ENCODE assay signal across 12 cellular contexts in the genomic region with DNA sequence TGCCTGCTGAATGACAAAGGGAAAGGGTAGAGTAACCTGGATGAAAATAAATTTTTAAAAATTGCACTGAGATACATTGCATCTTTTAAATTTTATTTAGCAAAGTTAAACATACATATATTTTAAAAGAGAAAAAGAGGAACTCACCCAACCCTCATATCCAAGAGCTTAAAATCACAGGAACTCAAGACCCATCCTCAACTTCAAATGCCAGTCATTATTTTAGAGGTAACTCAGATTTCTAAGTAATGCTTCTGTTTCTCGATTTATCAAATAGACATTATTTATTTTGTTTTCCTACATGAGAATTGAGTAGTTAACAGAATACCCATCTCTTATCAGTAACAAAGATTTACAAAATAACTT. TPM values are rescaled to one million over a fixed set of nuclear protein-coding genes. Genes with fewer than 3 reads are reported as not detected.
A peak's percentile ranks its signal among the peaks of the same experiment; 100 is the strongest.
DNase-seq lines count a peak whose midpoint lies in the region; ATAC-seq and TF ChIP-seq lines count a peak whose summit lies in the region.
"Had no signal": no experiment of that assay in that cellular context is flagged by ENCODE, and none has a peak within 500 bp of the region (broad histone marks: within the 10 kb centered on the region; RNA-seq: fewer than 3 reads in every experiment).

No MANE protein-coding gene starts in this region.

- no peak for TF ChIP-seq CTCF in fibroblast of lung (conservative IDR thresholded peaks at IDR 0.05 in 1 of 2, IDR thresholded peaks at IDR 0.05 in 1 of 2; ENCODE audit: low read depth in 1 of 2, low read length in 2 of 2)
- no peak for TF ChIP-seq CTCF in stomach (IDR thresholded peaks at IDR 0.05)
- TF ChIP-seq CTCF in Peyer's patch (IDR thresholded peaks at IDR 0.05): no peak

- no peak overlapping the region for H3K27ac Mint-ChIP-seq in activated CD4-positive, alpha-beta T cell treated with anti-CD3 and anti-CD28 coated beads, Interleukin-2, amount 10 ng/mL, durations not matched to agents 24 days and 14 days

- peaks cover 47% of the 10 kb centered on the region for H3K79me2 ChIP-seq in fibroblast of lung (ENCODE audit: control insufficient read depth, insufficient read depth, low read length)

- ATAC-seq in HG03521 (IDR thresholded peaks at IDR 0.05; ENCODE audit: unreplicated experiment): no peak
- ATAC-seq: mucosa of descending colon; stimulated activated naive CD8-positive, alpha-beta T cell treated with anti-CD3 and anti-CD28 coated beads, Interleukin-15, Interleukin-2, amounts not matched to agents 100 U/mL and 50 U/mL, for 24 hours had no signal

- H3K9me3 Mint-ChIP-seq in activated CD4-positive, alpha-beta T cell treated with anti-CD3 and anti-CD28 coated beads, Interleukin-2, amount 10 ng/mL, durations not matched to agents 24 days and 14 days: no peaks in the 10 kb centered on the region

- DNase-seq in activated CD4-positive, alpha-beta T cell treated with anti-CD3 and anti-CD28 coated beads, Interleukin-2, amount 10 ng/mL, durations not matched to agents 24 days and 14 days: no peak
- no peak for DNase-seq in activated CD4-positive, alpha-beta T cell treated with anti-CD3 and anti-CD28 coated beads, Interleukin-2, amount 50 U/mL, for 4 hours
- DNase-seq in SK-N-MC (ENCODE audit: low read depth, low spot score) (no peak), fibroblast of lung (ENCODE audit: low read depth in 2 of 2) (no peak), stomach (no peak), T-helper 9 cell (no peak), Peyer's patch (no peak)
- DNase-seq: activated T-cell treated with anti-CD3 and anti-CD28 coated beads for 4 hours; mucosa of descending colon; NCI-H510A; stimulated activated naive CD8-positive, alpha-beta T cell treated with anti-CD3 and anti-CD28 coated beads, Interleukin-15, Interleukin-2, amounts not matched to agents 100 U/mL and 50 U/mL, for 24 hours had no signal

- H4K20me1 ChIP-seq in fibroblast of lung (ENCODE audit: control insufficient read depth, extremely low read depth, insufficient read depth, low read length): peaks cover 1% of the 10 kb centered on the region

- peaks cover 60% of the 10 kb centered on the region for H3K4me1 Mint-ChIP-seq in activated CD4-positive, alpha-beta T cell treated with anti-CD3 and anti-CD28 coated beads, Interleukin-2, amount 10 ng/mL, durations not matched to agents 24 days and 14 days

- TF ChIP-seq POLR2A in stomach (IDR thresholded peaks at IDR 0.05) (no peak), Peyer's patch (IDR thresholded peaks at IDR 0.05) (no peak)

- H3K9ac ChIP-seq in SK-N-MC (ENCODE audit: insufficient read length) (no peak overlapping the region), fibroblast of lung (ENCODE audit: insufficient read depth, low read length) (no peak overlapping the region)

- peak overlapping the region; percentile 10 for H3K4me3 Mint-ChIP-seq in activated CD4-positive, alpha-beta T cell treated with anti-CD3 and anti-CD28 coated beads, Interleukin-2, amount 10 ng/mL, durations not matched to agents 24 days and 14 days

- TF ChIP-seq EP300 in stomach (IDR thresholded peaks at IDR 0.05): no peak

- H3K4me1 ChIP-seq in fibroblast of lung (ENCODE audit: control insufficient read depth, extremely low read depth, insufficient read depth, low read length) (peaks cover 53% of the 10 kb centered on the region), stomach (peaks cover 67 to 73% (median 69%) of the 10 kb centered on the region in 4 donors), Peyer's patch (peaks cover 0 to 76% (median 9%) of the 10 kb centered on the region in 4 donors)

- H3K27me3 ChIP-seq in fibroblast of lung (ENCODE audit: control insufficient read depth, insufficient read depth, low read length) (no peaks in the 10 kb centered on the region), stomach (no peaks in the 10 kb centered on the region), Peyer's patch (no peaks in the 10 kb centered on the region)

- peak overlapping the region; percentile 29 for H3K4me2 ChIP-seq in fibroblast of lung (ENCODE audit: extremely low read depth, insufficient read depth, low read length)

- H3K27ac ChIP-seq in SK-N-MC: peak overlapping the region; percentile 51
- peak overlapping the region; percentile 75 for H3K27ac ChIP-seq in fibroblast of lung (ENCODE audit: insufficient read depth, low read length)
- H3K27ac ChIP-seq in stomach: peak overlapping the region in 4 of 5 donors; percentile 5 to 99 (median 88)
- H3K27ac ChIP-seq in Peyer's patch: peak overlapping the region in 1 of 4 donors; percentile 99

- H3K9me3 ChIP-seq in SK-N-MC (ENCODE audit: low read depth, low read length) (no peaks in the 10 kb centered on the region), fibroblast of lung (ENCODE audit: control insufficient read depth, insufficient read depth, low read depth, low read length) (no peaks in the 10 kb centered on the region), stomach (no peaks in the 10 kb centered on the region), Peyer's patch (no peaks in the 10 kb centered on the region)
- H3K9me3 ChIP-seq: mucosa of descending colon had no signal

- H3K36me3 ChIP-seq in SK-N-MC (ENCODE audit: insufficient read depth, low read length): peaks cover 9% of the 10 kb centered on the region; the same call in 1 of the 2 replicates
- no peaks in the 10 kb centered on the region for H3K36me3 ChIP-seq in fibroblast of lung (ENCODE audit: control insufficient read depth, insufficient read depth, low read length)
- peaks cover 0 to 5% (median 2%) of the 10 kb centered on the region in 4 donors for H3K36me3 ChIP-seq in stomach
- H3K36me3 ChIP-seq in Peyer's patch: no peaks in the 10 kb centered on the region

- H3K36me3 Mint-ChIP-seq in activated CD4-positive, alpha-beta T cell treated with anti-CD3 and anti-CD28 coated beads, Interleukin-2, amount 10 ng/mL, durations not matched to agents 24 days and 14 days (ENCODE audit: low read depth): peaks cover 23% of the 10 kb centered on the region

- H3K27me3 Mint-ChIP-seq in activated CD4-positive, alpha-beta T cell treated with anti-CD3 and anti-CD28 coated beads, Interleukin-2, amount 10 ng/mL, durations not matched to agents 24 days and 14 days: no peaks in the 10 kb centered on the region

- intact Hi-C loops in activated CD4-positive, alpha-beta T cell treated with anti-CD3 and anti-CD28 coated beads, Interleukin-2, amount 10 ng/mL, durations not matched to agents 24 days and 14 days (cut with micrococcal nuclease): loop anchor here (1.0 to 5.0 kb wide), 5 partner anchors 59 to 551 kb away; a partner anchor contains a TSS
- intact Hi-C loops in stomach (cut with DNase I; ENCODE audit: low total_unique reads): no loop called here

- H2AFZ ChIP-seq in fibroblast of lung (ENCODE audit: low read length): no peak overlapping the region

- WGBS in stomach, 5 donors: 28 to 66% (median 41%) methylated on average over 1 of the region's 1 CpG

- no peak overlapping the region for H3K4me3 ChIP-seq in SK-N-MC
- no peak overlapping the region for H3K4me3 ChIP-seq in fibroblast of lung (replicated peaks in 1 of 4; ENCODE audit: control extremely low read depth in 1 of 4, insufficient read depth in 1 of 4, low read depth in 3 of 4, low read length in 4 of 4)
- no peak overlapping the region for H3K4me3 ChIP-seq in stomach
- no peak overlapping the region for H3K4me3 ChIP-seq in Peyer's patch
- H3K4me3 ChIP-seq: mucosa of descending colon had no signal

RNA-seq across cellular contexts. Expression of a gene that starts 32.4 kb away (rescaled TPM):
- total RNA-seq in activated CD4-positive, alpha-beta T cell treated with anti-CD3 and anti-CD28 coated beads, Interleukin-2, amount 10 ng/mL, durations not matched to agents 24 days and 14 days: 104 and 106 TPM in 2 replicates
- total RNA-seq in fibroblast of lung (80.9 and 95.0 TPM in 2 replicates), stomach (100 to 1,000 TPM in 2 of 5 donors, 10 to 100 TPM in 3; 64.8 to 330 (median 93.9) TPM), Peyer's patch (100 to 1,000 TPM in 3 of 4 donors, 10 to 100 TPM in 1; 88.6 to 170 (median 130) TPM)
- polyA plus RNA-seq in fibroblast of lung (6.7 and 7.5 TPM in 2 replicates), stomach (10 to 100 TPM in 2 of 3 donors, 1 to 10 TPM in 1; 9.4 to 12.5 (median 11.9) TPM)
- 27.7 and 40.7 TPM in 2 replicates for polyA plus RNA-seq in fibroblast of lung (2012)
- 49.3 and 55.3 TPM in 2 replicates for polyA minus RNA-seq in fibroblast of lung (ENCODE audit: low replicate concordance)
